8 cellular contexts compared by ENCODE assay signal in genomic region chr14:99683619-99684355, GRCh38.
DNase-seq lines count a peak whose midpoint lies in the region; ATAC-seq and TF ChIP-seq lines count a peak whose summit lies in the region.

Gene CYP46A1 (plus strand): TSS chr14:99684298. CDS start chr14:99684418, 120 bp downstream.

- peak; percentile 48 for TF ChIP-seq POLR2A in erythroblast (IDR thresholded peaks at IDR 0.05; ENCODE audit: low read length)

- H3K27me3 ChIP-seq in mucosa of stomach (ENCODE audit: control insufficient read depth, insufficient read depth, low read length), result peaks cover 33% of the 10 kb centered on the region

- TF ChIP-seq EP300 in Ishikawa (IDR thresholded peaks at IDR 0.05; ENCODE audit: borderline replicate concordance), result 0 out of 2 replicates have a peak, but pooled peaks have one; percentile 1

- H3K4me1 ChIP-seq in mucosa of stomach (ENCODE audit: control insufficient read depth, insufficient read depth, low read length), result peaks cover 15% of the 10 kb centered on the region

- no peak for TF ChIP-seq RAD21 in Ishikawa (IDR thresholded peaks at IDR 0.05; ENCODE audit: low read depth)

- DNase-seq in DMS153 treated with DMSO at 0.1 percent for 48 hours (lab: John Stamatoyannopoulos, UW; ENCODE audit: unreplicated experiment) (peak; percentile 80), OCI-M2 (lab: John Stamatoyannopoulos, UW; ENCODE audit: unreplicated experiment) (peak; percentile 91), erythroblast (lab: John Stamatoyannopoulos, UW) (peak; percentile 99 to 100)
- DNase-seq in activated T-cell treated with anti-CD3 and anti-CD28 coated beads, Interleukin-2, amount 50 U/mL, for 1 hour, result peak; percentile 99
- DNase-seq in stimulated activated CD8-positive, alpha-beta memory T cell treated with anti-CD3 and anti-CD28 coated beads, Interleukin-4, amount 100 ng/mL, for 48 hours, result peak; percentile 99

- no peaks in the 10 kb centered on the region for H3K36me3 ChIP-seq in mucosa of stomach (ENCODE audit: control insufficient read depth, insufficient read depth, low read length)

- H3K9me3 ChIP-seq in mucosa of stomach (ENCODE audit: control insufficient read depth, low read length), result no peaks in the 10 kb centered on the region

- H3K9ac ChIP-seq in mucosa of stomach (ENCODE audit: low read length), result peak within 1 kb of the TSS; percentile 80

- peak; percentile 93 for ATAC-seq in GM21619 (IDR thresholded peaks at IDR 0.05; ENCODE audit: unreplicated experiment)

- H3K4me3 ChIP-seq in mucosa of stomach (ENCODE audit: low read length), result peak within 1 kb of the TSS; percentile 82

TF ChIP-seq in Ishikawa, 13 proteins besides CTCF, POLR2A, EP300 and RAD21:
- peak; percentile 38; the same call in 1 of the 2 replicates for TF ChIP-seq EGR1 (IDR thresholded peaks at IDR 0.05)
- peak; percentile 3; the same call in 1 of the 2 replicates for TF ChIP-seq USF1 (IDR thresholded peaks at IDR 0.05)
- TF ChIP-seq CREB1 (IDR thresholded peaks at IDR 0.05; ENCODE audit: low read depth), result peak; percentile 86
- no peak for TF ChIP-seq FOXM1 (IDR thresholded peaks at IDR 0.05; ENCODE audit: borderline replicate concordance, low read depth)
- peak; percentile 44; the same call in 1 of the 2 replicates for TF ChIP-seq TAF1 (IDR thresholded peaks at IDR 0.05; ENCODE audit: low read depth)

Comparison
In these comparisons a context has a peak if more than half of its experiments do, and no peak if none do; other contexts are left out.
1. Peak in every context shown above with its lines: DNase-seq, ATAC-seq and H3K4me3 ChIP-seq.